In genomic region chr10:91758303-91759146, GRCh38 we compare ENCODE assay signal across 9 cellular contexts. TPM values are rescaled to one million over a fixed set of nuclear protein-coding genes. Genes with fewer than 3 reads are reported as not detected.
A peak's percentile ranks its signal among the peaks of the same experiment; 100 is the strongest.
DNase-seq lines count a peak whose midpoint lies in the region; ATAC-seq, FAIRE-seq and TF ChIP-seq lines count a peak whose summit lies in the region.
"Had no signal": no experiment of that assay in that cellular context is flagged by ENCODE, and none has a peak within 500 bp of the region (broad histone marks: within the 10 kb centered on the region; RNA-seq: fewer than 3 reads in every experiment).

No MANE protein-coding gene starts in this region.

- no peak for FAIRE-seq in GM12878 (lab: Jason Lieb, UNC)

- no peak overlapping the region for H3K27ac ChIP-seq in GM12878 (ENCODE audit: control insufficient read depth, insufficient read depth)
- H3K27ac ChIP-seq in tibial nerve: no peak overlapping the region
- H3K27ac ChIP-seq in aorta (ENCODE audit: low read depth in 1 of 2, low read length in 2 of 2): no peak overlapping the region
- H3K27ac ChIP-seq: epithelial cell of prostate had no signal

- TF ChIP-seq POLR2A in GM12878 (IDR thresholded peaks at IDR 0.05; ENCODE audit: low read depth, low read length) (no peak), tibial nerve (IDR thresholded peaks at IDR 0.05) (no peak)

- intact Hi-C loops in GM12878 (cut with micrococcal nuclease; ENCODE audit: unreplicated experiment) (loop anchor here (1.0 kb wide), 1 partner anchor 154 kb away; no protein-coding TSS in a partner anchor), aorta (cut with DNase I) (loop anchor here (2.0 kb wide), 1 partner anchor 154 kb away; no protein-coding TSS in a partner anchor)

- RAD21 ChIA-PET in GM12878 (lab: Charles Lee; ENCODE audit: unreplicated experiment): interaction anchor here (0.6 to 4.2 kb wide), 5 partner anchors 15 to 466 kb away, joined by 3 to 33 read pairs (median 7); no protein-coding TSS in a partner anchor

- H3K9me3 ChIP-seq in GM12878 (replicated peaks; ENCODE audit: control insufficient read depth, insufficient read depth, low read length): no peaks in the 10 kb centered on the region
- no peaks in the 10 kb centered on the region for H3K9me3 ChIP-seq in tibial nerve
- no peaks in the 10 kb centered on the region for H3K9me3 ChIP-seq in aorta (ENCODE audit: control insufficient read depth, low read length)

- no peaks in the 10 kb centered on the region for H3K4me1 ChIP-seq in GM12878 (ENCODE audit: control insufficient read depth, insufficient read depth, low read length)
- H3K4me1 ChIP-seq in tibial nerve: no peaks in the 10 kb centered on the region
- H3K4me1 ChIP-seq in aorta (ENCODE audit: control insufficient read depth in 1 of 2, insufficient read depth in 2 of 2, low read length in 2 of 2): no peaks in the 10 kb centered on the region

- 33% methylated on average over 3 of the region's 3 CpGs for WGBS in GM12878 (ENCODE audit: insufficient coverage, insufficient replicate concordance, low lambda C conversion rate, missing lambda C conversion rate)
- WGBS in tibial nerve, 2 donors: 64% methylated on average over 3 of the region's 3 CpGs
- 56 to 58% methylated on average over 3 of the region's 3 CpGs for WGBS in aorta, 2 donors

- no peak overlapping the region for H3K9ac ChIP-seq in GM12878 (ENCODE audit: control insufficient read depth, insufficient read depth, low read length)

- CTCF ChIA-PET in GM12878 (lab: Yijun Ruan, JAX): interaction anchor here (0.6 to 3.8 kb wide), 14 partner anchors 10 to 678 kb away, joined by 3 to 45 read pairs (median 4); no protein-coding TSS in a partner anchor

- DNase-seq in AG08395 (ENCODE audit: low spot score) (peak; percentile 41), GM10266 (ENCODE audit: extremely low spot score) (peak; percentile 35), NCI-H2227 (lab: John Stamatoyannopoulos, UW; ENCODE audit: unreplicated experiment) (peak; percentile 28), GM12878 (ENCODE audit: low read depth, low spot score) (peak; percentile 11), iris pigment epithelial cell (ENCODE audit: low read depth) (peak; percentile 72), tibial nerve (ENCODE audit: low spot score in 2 of 2) (no peak), aorta (no peak)
- no peak for DNase-seq in activated naive CD4-positive, alpha-beta T cell treated with anti-CD3 and anti-CD28 coated beads, Interleukin-2, amount 50 U/mL, for 16 hours

- H4K20me1 ChIP-seq in GM12878 (ENCODE audit: control insufficient read depth, insufficient read depth): no peaks in the 10 kb centered on the region

- H3K27me3 ChIP-seq in GM12878 (replicated peaks in 1 of 2; ENCODE audit: control insufficient read depth in 2 of 2, insufficient read depth in 2 of 2, low read length in 1 of 2): no peaks in the 10 kb centered on the region
- H3K27me3 ChIP-seq in tibial nerve: no peaks in the 10 kb centered on the region
- no peaks in the 10 kb centered on the region for H3K27me3 ChIP-seq in aorta (ENCODE audit: control insufficient read depth in 1 of 2, insufficient read depth in 2 of 2, low read length in 1 of 2)

- no peak overlapping the region for H2AFZ ChIP-seq in GM12878 (ENCODE audit: control insufficient read depth, low read depth, low read length)

- peak; percentile 90 for TF ChIP-seq RAD21 in GM12878 (IDR thresholded peaks at IDR 0.05; ENCODE audit: insufficient read depth, low read depth, low read length)

- SMC1A ChIA-PET in GM12878 (lab: Charles Lee; ENCODE audit: uncharacterized antibody, unreplicated experiment): interaction anchor here (0.6 to 4.0 kb wide), 11 partner anchors 9 to 367 kb away, joined by 3 to 26 read pairs (median 3); no protein-coding TSS in a partner anchor

- no peak overlapping the region for H3K4me2 ChIP-seq in GM12878 (ENCODE audit: control insufficient read depth, insufficient read depth)

- in situ Hi-C loops in GM12878 (cut with MboI): loop anchor here (5.0 kb wide), 1 partner anchor 149 kb away; the partner anchor contains the start of gene FGFBP3

- TF ChIP-seq CTCF in GM10266 (IDR thresholded peaks at IDR 0.05; ENCODE audit: control insufficient read depth, insufficient read depth, low read depth, missing control alignments): peak; percentile 56
- peak; percentile 36 to 63 (median 42); a peak in 5 of 6 replicates for TF ChIP-seq CTCF in GM12878 (IDR thresholded peaks at IDR 0.05 in 2 of 3, conservative IDR thresholded peaks at IDR 0.05 in 1 of 3; ENCODE audit: control insufficient read depth in 2 of 3, extremely low read depth in 1 of 3, insufficient read depth in 1 of 3, low read depth in 3 of 3, low read length in 3 of 3)
- peak; percentile 22 to 61 (median 35) for TF ChIP-seq CTCF in tibial nerve (IDR thresholded peaks at IDR 0.05)

- TF ChIP-seq EP300 in GM12878 (IDR thresholded peaks at IDR 0.05; ENCODE audit: borderline replicate concordance in 1 of 2, control insufficient read depth in 1 of 2, low read depth in 2 of 2, low read length in 2 of 2): no peak
- TF ChIP-seq EP300 in tibial nerve (IDR thresholded peaks at IDR 0.05): no peak

- no peaks in the 10 kb centered on the region for H3K36me3 ChIP-seq in GM12878 (ENCODE audit: control insufficient read depth in 2 of 2, insufficient read depth in 2 of 2, low read length in 1 of 2)
- H3K36me3 ChIP-seq in tibial nerve: no peaks in the 10 kb centered on the region
- no peaks in the 10 kb centered on the region for H3K36me3 ChIP-seq in aorta (ENCODE audit: control insufficient read depth in 1 of 2, insufficient read depth in 2 of 2, low read length in 1 of 2)

- peak; percentile 74 for ATAC-seq in GM12878
- no peak for ATAC-seq in aorta (ENCODE audit: low FRiP score)

- POLR2A ChIA-PET in GM12878 (lab: Charles Lee): interaction anchor here (0.6 kb wide), 1 partner anchor 470 kb away, joined by 3 read pairs; no protein-coding TSS in a partner anchor

- H3K4me3 ChIP-seq in GM12878 (no peak overlapping the region), tibial nerve (no peak overlapping the region), aorta (ENCODE audit: low read length in 2 of 2) (no peak overlapping the region)

- H3K79me2 ChIP-seq in GM12878 (ENCODE audit: control insufficient read depth, insufficient read depth, low read length): no peaks in the 10 kb centered on the region

- no TSS peak for BruUV-seq in GM12878 (replicated peaks; lab: Mats Ljungman, UMichigan)

TF ChIP-seq in GM12878, 131 proteins besides CTCF, POLR2A, EP300 and RAD21:
- TF ChIP-seq SREBF2 (IDR thresholded peaks at IDR 0.05; ENCODE audit: low read length): no peak
- TF ChIP-seq BCL3 (IDR thresholded peaks at IDR 0.05; ENCODE audit: borderline replicate concordance, insufficient read depth, low read depth, low read length, poor library complexity, severe bottlenecking): no peak
- no peak for TF ChIP-seq KAT2A (conservative IDR thresholded peaks at IDR 0.05; ENCODE audit: control insufficient read depth, low read depth, low read length)
- peak; percentile 84 for TF ChIP-seq SMC3 (IDR thresholded peaks at IDR 0.05; ENCODE audit: borderline replicate concordance, low read length)
- no peak for TF ChIP-seq PAX5 (IDR thresholded peaks at IDR 0.05; ENCODE audit: borderline replicate concordance, low read depth, low read length)
- no peak for TF ChIP-seq FOS (IDR thresholded peaks at IDR 0.05; ENCODE audit: borderline replicate concordance, extremely low read depth, insufficient read length)

RNA-seq across cellular contexts. Expression of gene TNKS2, which starts 39.7 kb away (rescaled TPM):
- 37.7 and 40.3 TPM in 2 replicates for total RNA-seq in GM12878 (2013; cell fraction: nucleolus; rRNA removed)
- total RNA-seq in GM12878 (2014; rRNA removed) (9.7 and 10.1 TPM in 2 replicates), GM12878 (2014; rRNA removed; fragmentation: Illumina TruSeq; extraction: Trizol) (4.5 and 5.1 TPM in 2 replicates), GM12878 (2021) (11.1 and 11.2 TPM in 2 replicates), tibial nerve (10 to 100 TPM; 47.7 to 60.7 (median 54.0) TPM), aorta (10 to 100 TPM; 38.2 to 43.2 TPM)
- 5.9 TPM for polyA plus RNA-seq in GM12878 (2011; ENCODE audit: low read depth)
- polyA plus RNA-seq in GM12878 (2011; rRNA removed) (24.2 and 36.8 TPM in 2 replicates), GM12878 (2014; fragmentation: Illumina TruSeq; extraction: Trizol) (12.3 and 13.9 TPM in 2 replicates), GM12878 (2014; fragmentation: Nextera tagmentation; extraction: Ambion mirVana) (1 to 10 TPM; 2.9 to 3.0 TPM), GM12878 (2014; rRNA removed) (6.9 and 7.1 TPM in 2 replicates), GM12878 (2016; fragmentation: Nextera tagmentation; extraction: Ambion mirVana) (1 to 10 TPM; 6.6 to 6.7 TPM), aorta (10 to 100 TPM in 1 of 2 donors, 1 to 10 TPM in 1; 9.8 to 16.7 TPM)
- polyA plus RNA-seq in GM12878 (2011; cell fraction: cytosol; rRNA removed): 10.5 and 11.7 TPM in 2 replicates
- polyA plus RNA-seq in GM12878 (2011; cell fraction: nucleus; rRNA removed): 20.0 and 20.9 TPM in 2 replicates
- polyA plus RNA-seq in GM12878 (2012): 6.8 and 11.0 TPM in 2 replicates
- polyA minus RNA-seq in GM12878 (2011; rRNA and poly(A)+ RNA removed): 35.6 and 45.3 TPM in 2 replicates
- polyA minus RNA-seq in GM12878 (2011; cell fraction: cytosol; rRNA and poly(A)+ RNA removed): 11.5 and 14.3 TPM in 2 replicates
- 13.7 and 16.6 TPM in 2 replicates for polyA minus RNA-seq in GM12878 (2011; cell fraction: nucleus; rRNA and poly(A)+ RNA removed)

Comparison
In these comparisons a context has a peak if more than half of its experiments do, and no peak if none do; other contexts are left out.
1. DNase-seq: peak in AG08395 (single experiment), GM10266 (single experiment), NCI-H2227 (single experiment), GM12878 (single experiment) and iris pigment epithelial cell (single experiment); none in tibial nerve (0 of 2), aorta (0 of 2) and activated naive CD4-positive, alpha-beta T cell treated with anti-CD3 and anti-CD28 coated beads, Interleukin-2, amount 50 U/mL, for 16 hours (single experiment).
2. Peak in every context shown above with its lines, with median percentiles within 50 percentile points of each other: CTCF ChIP-seq.